Comparison of ENCODE assay signal across 19 cellular contexts in genomic region chr11:68352591-68352990, GRCh38. TPM values are rescaled to one million over a fixed set of nuclear protein-coding genes. Genes with fewer than 3 reads are reported as not detected.
DNase-seq lines count a peak whose midpoint lies in the region; ATAC-seq, FAIRE-seq and TF ChIP-seq lines count a peak whose summit lies in the region.
"Had no signal": no experiment of that assay in that cellular context is flagged by ENCODE, and none has a peak within 500 bp of the region (broad histone marks: within the 10 kb centered on the region; RNA-seq: fewer than 3 reads in every experiment).

No MANE protein-coding gene starts in this region.

- H3K27me3 ChIP-seq in Panc1 (ENCODE audit: control insufficient read depth, insufficient read depth, low read length) (no peaks in the 10 kb centered on the region), lower lobe of right lung (ENCODE audit: low read depth) (no peaks in the 10 kb centered on the region), thoracic aorta (replicated peaks; ENCODE audit: insufficient read depth) (no peaks in the 10 kb centered on the region), adrenal gland (no peaks in the 10 kb centered on the region)

- BruUV-seq in Panc1 (replicated peaks; lab: Mats Ljungman, UMichigan): no TSS peak

- H3K9me3 ChIP-seq in Panc1 (ENCODE audit: control insufficient read depth, insufficient read depth, low read depth, low read length): no peaks in the 10 kb centered on the region
- no peaks in the 10 kb centered on the region for H3K9me3 ChIP-seq in lower lobe of right lung
- no peaks in the 10 kb centered on the region for H3K9me3 ChIP-seq in thoracic aorta
- H3K9me3 ChIP-seq in adrenal gland (replicated peaks in 1 of 3): no peaks in the 10 kb centered on the region

- H3K4me3 ChIP-seq in Panc1 (ENCODE audit: low read depth in 2 of 2, low read length in 2 of 2): no peak overlapping the region
- no peak overlapping the region for H3K4me3 ChIP-seq in lower lobe of right lung
- no peak overlapping the region for H3K4me3 ChIP-seq in thoracic aorta
- H3K4me3 ChIP-seq in adrenal gland: no peak overlapping the region
- H3K4me3 ChIP-seq: GM23248 had no signal

- H3K4me1 ChIP-seq in Panc1 (ENCODE audit: control insufficient read depth, insufficient read depth, low read length): peaks cover 49% of the 10 kb centered on the region
- peaks cover 51% of the 10 kb centered on the region for H3K4me1 ChIP-seq in lower lobe of right lung
- H3K4me1 ChIP-seq in thoracic aorta (ENCODE audit: control insufficient read depth in 1 of 2, low read depth in 2 of 2): peaks cover 45 to 84% of the 10 kb centered on the region in 2 donors
- H3K4me1 ChIP-seq in adrenal gland (replicated peaks in 1 of 2): peaks cover 14 to 20% of the 10 kb centered on the region in 2 donors

- in situ Hi-C loops in Panc1 (cut with HindIII; ENCODE audit: low pct_unique_long_range_greater_than_20kb, low sequenced_read_pairs): no loop called here

- H3K27ac ChIP-seq in Panc1 (ENCODE audit: low read length) (peak overlapping the region; percentile 95), lower lobe of right lung (peak overlapping the region; percentile 74), thoracic aorta (peak overlapping the region; percentile 88 to 97), adrenal gland (peak overlapping the region in 2 of 5 donors; percentile 75 to 87)
- H3K27ac ChIP-seq: GM23248 had no signal

- CTCF ChIA-PET in Panc1 (lab: Charles Lee): interaction anchor here (0.8 kb wide), 1 partner anchor 9 kb away, joined by 3 read pairs; no protein-coding TSS in a partner anchor

- WGBS in adrenal gland, 4 donors: 90 to 96% (median 93%) methylated on average over 4 of the region's 4 CpGs

- TF ChIP-seq CTCF in Panc1 (IDR thresholded peaks at IDR 0.05) (no peak), lower lobe of right lung (IDR thresholded peaks at IDR 0.05) (no peak), thoracic aorta (IDR thresholded peaks at IDR 0.05) (no peak), adrenal gland (IDR thresholded peaks at IDR 0.05) (no peak)

- TF ChIP-seq POLR2A in GM12891 (IDR thresholded peaks at IDR 0.05; ENCODE audit: low read depth, low read length) (no peak), adrenal gland (IDR thresholded peaks at IDR 0.05) (no peak)

- POLR2A ChIA-PET in Panc1 (lab: Charles Lee): no interaction called here

- intact Hi-C loops in Panc1 (cut with micrococcal nuclease; ENCODE audit: unreplicated experiment): no loop called here
- intact Hi-C loops in lower lobe of right lung (cut with DNase I): no loop called here
- intact Hi-C loops in adrenal gland (cut with DNase I): no loop called here

- FAIRE-seq in GM12891 (lab: Jason Lieb, UNC): peak; percentile 52
- FAIRE-seq: D721Med, endothelial cell of umbilical vein, G401.6 had no signal

- H3K36me3 ChIP-seq in Panc1 (ENCODE audit: control insufficient read depth, insufficient read depth, low read length) (no peaks in the 10 kb centered on the region), lower lobe of right lung (no peaks in the 10 kb centered on the region), thoracic aorta (no peaks in the 10 kb centered on the region), adrenal gland (replicated peaks in 1 of 2) (peaks cover 0 to 4% of the 10 kb centered on the region in 2 donors)

- no peak for DNase-seq in GM12891 (ENCODE audit: insufficient read length, low spot score)
- DNase-seq in Panc1 (ENCODE audit: low read depth, low spot score): peak; percentile 55
- DNase-seq in lower lobe of right lung: no peak
- DNase-seq in thoracic aorta (ENCODE audit: low spot score): no peak
- no peak for DNase-seq in adrenal gland
- DNase-seq: activated CD4-positive, CD25-positive, alpha-beta regulatory T cell treated with anti-CD3 and anti-CD28 coated beads, Interleukin-2, amount 50 U/mL, for 72 hours; activated CD8-positive, alpha-beta memory T cell treated with anti-CD3 and anti-CD28 coated beads, Interleukin-2, amount 10 ng/mL, durations not matched to agents 7 days and 5 days; activated effector memory CD4-positive, alpha-beta T cell treated with Interleukin-2 at 50 U/mL for 16 hours; amniotic stem cell; foreskin melanocyte; KBM-7; NCI-H2081; T-helper 17 cell had no signal

- no peak; the same call in 1 of the 2 replicates for ATAC-seq in Panc1
- no peak for ATAC-seq in lower lobe of right lung
- ATAC-seq in thoracic aorta (ENCODE audit: insufficient number of reproducible peaks, low FRiP score, low read depth): no peak
- no peak for ATAC-seq in GM21423 (IDR thresholded peaks at IDR 0.05; ENCODE audit: unreplicated experiment)
- no peak for ATAC-seq in HG02840 (IDR thresholded peaks at IDR 0.05; ENCODE audit: low FRiP score, unreplicated experiment)
- ATAC-seq: activated CD8-positive, alpha-beta memory T cell treated with anti-CD3 and anti-CD28 coated beads, Interleukin-2, amount 10 ng/mL, durations not matched to agents 7 days and 5 days; T-helper 17 cell had no signal

TF ChIP-seq in GM12891, 5 proteins besides CTCF, POLR2A, EP300 and RAD21:
- TF ChIP-seq TAF1 (IDR thresholded peaks at IDR 0.05; ENCODE audit: low read depth, low read length): no peak
- TF ChIP-seq SPI1 (IDR thresholded peaks at IDR 0.05; ENCODE audit: low read depth, low read length): no peak
- no peak for TF ChIP-seq PAX5 (IDR thresholded peaks at IDR 0.05; ENCODE audit: insufficient read depth, low read length, severe bottlenecking)
- no peak for TF ChIP-seq POU2F2 (IDR thresholded peaks at IDR 0.05; ENCODE audit: low read depth, low read length)
- no peak for TF ChIP-seq POLR2AphosphoS5 (IDR thresholded peaks at IDR 0.05; ENCODE audit: low read depth, low read length)

RNA-seq across cellular contexts. Expression of gene LRP5, which starts 40.2 kb away (rescaled TPM):
- 5.2 TPM for polyA plus RNA-seq in GM12891 (2012; ENCODE audit: low read depth, missing spikeins)
- total RNA-seq in Panc1 (2021; ENCODE audit: unreplicated experiment): 171 TPM
- polyA plus RNA-seq in Panc1 (2012; ENCODE audit: insufficient read length): 357 TPM
- 66.1 TPM for total RNA-seq in lower lobe of right lung
- total RNA-seq in thoracic aorta: 10 to 100 TPM; 67.2 to 99.1 TPM
- total RNA-seq in adrenal gland: 100 to 1,000 TPM in 1 of 8 donors, 10 to 100 TPM in 7; 45.3 to 277 (median 75.8) TPM
- polyA plus RNA-seq in adrenal gland: 100 to 1,000 TPM in 2 of 3 donors, 10 to 100 TPM in 1; 14.2 to 104 (median 104) TPM
